In genomic region chr7:5045558-5046396, GRCh38 we compare ENCODE assay signal across 1 cellular context.
TF ChIP-seq lines count a peak whose summit lies in the region.

RBAK (plus strand) TSS chr7:5045860; CDS start chr7:5048077, 2,217 bp downstream.

TF ChIP-seq in GM12878, 131 proteins besides CTCF, POLR2A, EP300 and RAD21 (continued from another document):
- no peak for TF ChIP-seq CEBPZ (IDR thresholded peaks at IDR 0.05; ENCODE audit: low read depth, low read length)
